In the genomic region with DNA sequence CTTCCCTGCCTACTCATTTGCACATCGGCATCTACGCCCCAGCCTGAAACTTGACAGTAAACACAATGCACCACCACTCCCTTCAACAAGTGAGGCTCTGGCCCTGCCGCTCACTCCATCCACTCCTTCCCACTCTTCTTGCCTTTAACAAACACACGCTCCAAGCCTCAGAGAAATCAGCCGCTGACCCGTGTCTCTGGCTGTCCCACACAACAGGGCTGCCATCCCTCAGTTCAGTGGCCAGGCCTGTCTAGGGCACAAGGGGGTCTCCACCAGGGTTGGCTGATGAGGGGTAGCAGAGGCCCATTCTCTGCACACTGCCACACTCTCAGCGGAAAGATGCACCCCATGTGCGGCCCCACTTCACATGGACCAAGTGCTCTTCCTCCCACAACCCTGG, we compare ENCODE assay signal across 18 cellular contexts.
"Had no signal": no experiment of that assay in that cellular context is flagged by ENCODE, and none has a peak within 500 bp of the region (broad histone marks: within the 10 kb centered on the region; RNA-seq: fewer than 3 reads in every experiment).

No MANE protein-coding gene starts in this region.

- H3K9me3 ChIP-seq: breast epithelium, gastrocnemius medialis, right lobe of liver, thoracic aorta had no signal

- H3K27ac Mint-ChIP-seq: activated B cell treated with CpG ODN at 0.5 μM for 24 hours; activated CD4-positive, alpha-beta T cell treated with anti-CD3 and anti-CD28 coated beads, Interleukin-2, amount 10 ng/mL, durations not matched to agents 24 days and 14 days; activated CD8-positive, alpha-beta T cell treated with anti-CD3 and anti-CD28 coated beads, Interleukin-2, amount 10 ng/mL, durations not matched to agents 7 days and 5 days; activated T-cell treated with anti-CD3 and anti-CD28 coated beads, Interleukin-2, amount 50 U/mL, for 72 hours had no signal

- H3K36me3 ChIP-seq: breast epithelium, right lobe of liver had no signal

- H3K9me3 Mint-ChIP-seq: activated CD4-positive, alpha-beta T cell treated with anti-CD3 and anti-CD28 coated beads, Interleukin-2, amount 10 ng/mL, durations not matched to agents 24 days and 14 days had no signal

- H3K4me3 Mint-ChIP-seq: activated B cell treated with CpG ODN at 0.5 μM for 24 hours; activated CD4-positive, alpha-beta T cell treated with anti-CD3 and anti-CD28 coated beads, Interleukin-2, amount 10 ng/mL, durations not matched to agents 24 days and 14 days; activated CD8-positive, alpha-beta T cell treated with anti-CD3 and anti-CD28 coated beads, Interleukin-2, amount 10 ng/mL, durations not matched to agents 7 days and 5 days; activated T-cell treated with anti-CD3 and anti-CD28 coated beads, Interleukin-2, amount 50 U/mL, for 72 hours; naive B cell had no signal

- H3K4me3 ChIP-seq: breast epithelium, gastrocnemius medialis, heart right ventricle, right lobe of liver, thoracic aorta had no signal

- H3K4me1 ChIP-seq: breast epithelium, right lobe of liver had no signal

- H3K4me1 Mint-ChIP-seq: activated B cell treated with CpG ODN at 0.5 μM for 24 hours; activated CD4-positive, alpha-beta T cell treated with anti-CD3 and anti-CD28 coated beads, Interleukin-2, amount 10 ng/mL, durations not matched to agents 24 days and 14 days; naive B cell had no signal

- ATAC-seq: activated CD8-positive, alpha-beta T cell treated with anti-CD3 and anti-CD28 coated beads, Interleukin-2, amount 10 ng/mL, durations not matched to agents 7 days and 5 days; activated T-cell treated with anti-CD3 and anti-CD28 coated beads, Interleukin-2, amount 50 U/mL, for 72 hours; gastrocnemius medialis; heart right ventricle; right lobe of liver had no signal

- DNase-seq: activated B cell treated with CpG ODN at 0.5 μM for 24 hours; activated CD4-positive, alpha-beta T cell treated with anti-CD3 and anti-CD28 coated beads, Interleukin-2, amount 10 ng/mL, durations not matched to agents 24 days and 14 days; activated CD8-positive, alpha-beta memory T cell treated with anti-CD3 and anti-CD28 coated beads, Interleukin-2, amount 50 U/mL, for 48 hours; activated CD8-positive, alpha-beta T cell treated with anti-CD3 and anti-CD28 coated beads, Interleukin-2, amount 10 ng/mL, durations not matched to agents 7 days and 5 days; activated T-cell treated with anti-CD3 and anti-CD28 coated beads, Interleukin-2, amount 50 U/mL, for 72 hours; anterior cingulate cortex; erythroblast; gastrocnemius medialis; heart right ventricle; islet precursor cell; mammary epithelial cell; naive B cell; occipital lobe; right lobe of liver; stimulated activated CD4-positive, alpha-beta T cell treated with anti-CD3 and anti-CD28 coated beads, Interleukin-1b, Interleukin-23, amount 100 ng/mL, for 48 hours; T-helper 2 cell had no signal

- H3K27me3 Mint-ChIP-seq: activated CD4-positive, alpha-beta T cell treated with anti-CD3 and anti-CD28 coated beads, Interleukin-2, amount 10 ng/mL, durations not matched to agents 24 days and 14 days had no signal

- H3K27ac ChIP-seq: breast epithelium, gastrocnemius medialis, heart right ventricle, right lobe of liver, thoracic aorta had no signal

- H3K27me3 ChIP-seq: breast epithelium, gastrocnemius medialis, heart right ventricle, right lobe of liver had no signal
